ENCODE assay signal across 8 cellular contexts in the genomic region with DNA sequence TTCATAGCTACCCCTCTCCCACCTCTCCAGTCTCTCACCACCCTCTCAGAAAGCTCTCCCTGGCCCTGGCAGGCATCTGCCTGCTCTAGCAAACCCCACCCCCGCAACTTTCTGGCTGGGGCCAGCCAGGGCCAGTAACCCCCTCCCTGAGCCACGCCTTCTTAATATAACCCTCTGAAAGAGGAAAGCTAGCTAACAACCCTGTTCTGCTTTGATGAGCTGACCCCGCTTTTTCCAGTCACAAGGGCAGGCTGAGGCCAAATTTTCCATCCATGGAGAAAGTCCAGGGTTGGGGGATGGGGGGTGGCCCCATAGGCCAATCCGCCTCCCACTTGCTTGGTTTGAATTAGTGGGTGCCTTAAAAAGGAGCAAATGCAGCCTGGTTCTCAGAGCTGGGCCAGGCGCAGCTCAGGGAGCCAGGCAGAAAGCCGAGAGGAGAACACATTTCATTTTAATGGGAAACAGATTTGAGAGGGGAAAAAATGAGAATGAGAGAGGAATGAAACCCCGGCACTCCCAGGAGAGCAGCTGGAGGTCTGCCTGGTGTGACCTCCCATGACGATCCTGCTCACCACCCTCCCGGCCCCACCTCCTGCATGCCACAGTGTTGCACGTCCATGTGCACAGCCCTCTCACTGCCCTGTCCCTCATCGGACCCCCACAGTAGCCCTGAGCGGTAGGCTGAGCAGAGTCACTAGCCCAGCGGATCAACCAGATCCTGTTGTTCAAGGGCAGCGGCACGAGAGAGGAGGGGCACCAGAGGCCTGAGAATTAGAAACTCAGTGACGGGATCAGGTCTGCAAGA.
DNase-seq lines count a peak whose midpoint lies in the region; TF ChIP-seq lines count a peak whose summit lies in the region.

No MANE protein-coding gene starts in this region.

- DNase-seq in brain microvascular endothelial cell (no peak), kidney tubule cell (ENCODE audit: low spot score) (peak; percentile 59), NCI-H2029 (lab: John Stamatoyannopoulos, UW) (no peak), SKM-1 treated with dmso at 0.1 percent for 144 hours (lab: John Stamatoyannopoulos, UW; ENCODE audit: unreplicated experiment) (no peak), medulla oblongata (ENCODE audit: extremely low spot score) (no peak)
- DNase-seq in activated CD4-positive, alpha-beta T cell treated with anti-CD3 and anti-CD28 coated beads for 4 hours = no peak

- H3K27ac ChIP-seq in HUES6 (ENCODE audit: low read depth, low read length) = no peak overlapping the region
- H3K27ac ChIP-seq in brain microvascular endothelial cell = peak overlapping the region; percentile 84
- peak overlapping the region; percentile 73 for H3K27ac ChIP-seq in temporal lobe (ENCODE audit: low read depth, low read length)

- H3K27me3 ChIP-seq in HUES6 (ENCODE audit: control insufficient read depth, insufficient read depth, low read length) (no peaks in the 10 kb centered on the region), brain microvascular endothelial cell (replicated peaks) (no peaks in the 10 kb centered on the region)

- H3K9ac ChIP-seq in HUES6 (ENCODE audit: low read length) = peak overlapping the region; percentile 1

- in situ Hi-C loops in brain microvascular endothelial cell (cut with HindIII; ENCODE audit: low pct_ligation_motif_present, low sequenced_read_pairs) = no loop called here

- peaks cover 43% of the 10 kb centered on the region for H3K4me1 ChIP-seq in HUES6 (ENCODE audit: control insufficient read depth, insufficient read depth, low read length)

- TF ChIP-seq CTCF in brain microvascular endothelial cell (IDR thresholded peaks at IDR 0.05; ENCODE audit: low read depth, low read length, missing control alignments) = no peak

- H3K4me3 ChIP-seq in HUES6 (ENCODE audit: low read depth, low read length) (peak overlapping the region; percentile 7; the same call in 1 of the 2 replicates), brain microvascular endothelial cell (ENCODE audit: low read depth, low read length) (no peak overlapping the region)

- no peaks in the 10 kb centered on the region for H3K9me3 ChIP-seq in HUES6 (ENCODE audit: control insufficient read depth, insufficient read depth, low read depth, low read length)

- H3K36me3 ChIP-seq in HUES6 (ENCODE audit: control insufficient read depth, insufficient read depth, low read length) (no peaks in the 10 kb centered on the region), brain microvascular endothelial cell (replicated peaks) (no peaks in the 10 kb centered on the region)
